ENCODE assay signal across 1 cellular context in genomic region chr6:157943964-157944283, GRCh38.
A peak's percentile ranks its signal among the peaks of the same experiment; 100 is the strongest.
TF ChIP-seq lines count a peak whose summit lies in the region.

No MANE protein-coding gene starts in this region.

TF ChIP-seq in K562, 482 proteins besides CTCF, POLR2A, EP300 and RAD21 (continued from another document):
- TF ChIP-seq TFAM (CRISPR knock-in tag; conservative IDR thresholded peaks at IDR 0.05) (no peak), MCM5 (IDR thresholded peaks at IDR 0.05; ENCODE audit: low read depth) (no peak), ELF1 (tag; IDR thresholded peaks at IDR 0.05) (no peak), RBM22 (IDR thresholded peaks at IDR 0.05; ENCODE audit: low read depth, low read length, poor library complexity, severe bottlenecking) (peak; percentile 63), POLR2G (IDR thresholded peaks at IDR 0.05; ENCODE audit: low read depth, low read length) (0 out of 2 replicates have a peak, but pooled peaks have one; percentile 5), ZBTB5 (IDR thresholded peaks at IDR 0.05) (no peak), TGIF2 (CRISPR knock-in tag; IDR thresholded peaks at IDR 0.05) (no peak), USF2 (CRISPR knock-in tag; IDR thresholded peaks at IDR 0.05) (no peak), IFI16 (CRISPR knock-in tag; IDR thresholded peaks at IDR 0.05) (no peak), ZBTB33 (CRISPR knock-in tag; IDR thresholded peaks at IDR 0.05) (peak; percentile 83), USF1 (CRISPR knock-in tag; IDR thresholded peaks at IDR 0.05) (no peak), DDX20 (tag; IDR thresholded peaks at IDR 0.05; ENCODE audit: low read depth) (no peak)
